29 cellular contexts compared by ENCODE assay signal in genomic region chr15:60644903-60645302, GRCh38.
DNase-seq lines count a peak whose midpoint lies in the region; ATAC-seq and TF ChIP-seq lines count a peak whose summit lies in the region.
"Had no signal": no experiment of that assay in that cellular context is flagged by ENCODE, and none has a peak within 500 bp of the region (broad histone marks: within the 10 kb centered on the region; RNA-seq: fewer than 3 reads in every experiment).

No MANE protein-coding gene starts in this region.

- H3K27me3 Mint-ChIP-seq in activated T-helper 17 cell treated with anti-CD3 and anti-CD28 coated beads, Interleukin-2, amount 50 U/mL, for 72 hours = no peaks in the 10 kb centered on the region
- H3K27me3 Mint-ChIP-seq: B cell, T-cell had no signal

- no peaks in the 10 kb centered on the region for H3K9me3 ChIP-seq in HUES48 (ENCODE audit: control insufficient read depth, insufficient read depth, low read length)
- H3K9me3 ChIP-seq: SJSA1 had no signal

- H3K9ac ChIP-seq in HUES48 (ENCODE audit: low read depth, low read length) = no peak overlapping the region

- ATAC-seq in activated T-helper 17 cell treated with anti-CD3 and anti-CD28 coated beads, Interleukin-2, amount 50 U/mL, for 72 hours (replicated peaks) = no peak
- no peak for ATAC-seq in GM18861 (IDR thresholded peaks at IDR 0.05; ENCODE audit: unreplicated experiment)
- no peak for ATAC-seq in GM18511 (IDR thresholded peaks at IDR 0.05; ENCODE audit: unreplicated experiment)
- ATAC-seq: CD8-positive, alpha-beta T cell; T-cell had no signal

- H3K27me3 ChIP-seq in HUES48 (ENCODE audit: control insufficient read depth, insufficient read depth, low read length) = no peaks in the 10 kb centered on the region
- H3K27me3 ChIP-seq: SJSA1 had no signal

- no peak for TF ChIP-seq CTCF in fibroblast of mammary gland (conservative IDR thresholded peaks at IDR 0.05; ENCODE audit: control insufficient read depth, insufficient read depth, low read depth, low read length)

- no peak overlapping the region for H3K4me3 Mint-ChIP-seq in activated T-helper 17 cell treated with anti-CD3 and anti-CD28 coated beads, Interleukin-2, amount 50 U/mL, for 72 hours
- H3K4me3 Mint-ChIP-seq: B cell; CD8-positive, alpha-beta T cell; T-cell had no signal

- peaks cover 52% of the 10 kb centered on the region for H3K4me1 ChIP-seq in HUES48 (ENCODE audit: control insufficient read depth, insufficient read depth, low read length)
- H3K4me1 ChIP-seq: SJSA1 had no signal

- H3K27ac Mint-ChIP-seq in activated T-helper 17 cell treated with anti-CD3 and anti-CD28 coated beads, Interleukin-2, amount 50 U/mL, for 72 hours = peak overlapping the region; percentile 7
- H3K27ac Mint-ChIP-seq: B cell; CD8-positive, alpha-beta T cell had no signal

- DNase-seq in fibroblast of mammary gland (ENCODE audit: low read depth) (peak; percentile 25), pulmonary artery endothelial cell (ENCODE audit: low read depth, low spot score) (peak; percentile 32), glomerular visceral epithelial cell (ENCODE audit: extremely low spot score) (no peak), NCI-H2171 (lab: John Stamatoyannopoulos, UW) (no peak)
- DNase-seq: Calu3; CD8-positive, alpha-beta T cell; DMS79 treated with DMSO at 0.1 percent for 48 hours; GF-D8; HCEC 1CT; KBM-7; MV-4-11; NCI-H1105; NCI-H1436 treated with DMSO at 0.1 percent for 48 hours; NCI-H187 treated with DMSO at 0.1 percent for 48 hours; NCI-H2107; NCI-H446 treated with DMSO at 0.1 percent for 48 hours; NCI-H526; NCI-H82; NK-92 treated with Interleukin-12 subunit alpha and Interleukin-12 subunit beta, amount 100 ng/mL, for 24 hours; PC-9; Right ventricle myocardium superior; T-cell had no signal

- no peaks in the 10 kb centered on the region for H3K9me3 Mint-ChIP-seq in activated T-helper 17 cell treated with anti-CD3 and anti-CD28 coated beads, Interleukin-2, amount 50 U/mL, for 72 hours
- H3K9me3 Mint-ChIP-seq: CD8-positive, alpha-beta T cell; T-cell had no signal

- peak overlapping the region; percentile 85 for H3K27ac ChIP-seq in HUES48 (ENCODE audit: low read depth, low read length)
- H3K27ac ChIP-seq: C4-2B, PC-9, SJSA1 had no signal

- H3K4me3 ChIP-seq in HUES48 (ENCODE audit: low read depth, low read length) (no peak overlapping the region), fibroblast of mammary gland (ENCODE audit: control insufficient read depth, low read depth, low read length) (no peak overlapping the region)
- H3K4me3 ChIP-seq: PC-9, SJSA1 had no signal

- H3K36me3 Mint-ChIP-seq in activated T-helper 17 cell treated with anti-CD3 and anti-CD28 coated beads, Interleukin-2, amount 50 U/mL, for 72 hours (ENCODE audit: low read depth) = no peaks in the 10 kb centered on the region
- H3K36me3 Mint-ChIP-seq: CD8-positive, alpha-beta T cell had no signal

- H3K36me3 ChIP-seq in HUES48 (ENCODE audit: control insufficient read depth, insufficient read depth, low read length) = no peaks in the 10 kb centered on the region
- H3K36me3 ChIP-seq: SJSA1 had no signal

- H3K4me1 Mint-ChIP-seq in activated T-helper 17 cell treated with anti-CD3 and anti-CD28 coated beads, Interleukin-2, amount 50 U/mL, for 72 hours = peaks cover 35% of the 10 kb centered on the region
- H3K4me1 Mint-ChIP-seq: B cell had no signal

Comparison
In these comparisons a context has a peak if more than half of its experiments do, and no peak if none do; other contexts are left out.
1. DNase-seq: peak in fibroblast of mammary gland (single experiment) and pulmonary artery endothelial cell (single experiment); none in glomerular visceral epithelial cell (single experiment) and NCI-H2171 (single experiment).